Comparison of ENCODE assay signal across 28 cellular contexts in the genomic region with DNA sequence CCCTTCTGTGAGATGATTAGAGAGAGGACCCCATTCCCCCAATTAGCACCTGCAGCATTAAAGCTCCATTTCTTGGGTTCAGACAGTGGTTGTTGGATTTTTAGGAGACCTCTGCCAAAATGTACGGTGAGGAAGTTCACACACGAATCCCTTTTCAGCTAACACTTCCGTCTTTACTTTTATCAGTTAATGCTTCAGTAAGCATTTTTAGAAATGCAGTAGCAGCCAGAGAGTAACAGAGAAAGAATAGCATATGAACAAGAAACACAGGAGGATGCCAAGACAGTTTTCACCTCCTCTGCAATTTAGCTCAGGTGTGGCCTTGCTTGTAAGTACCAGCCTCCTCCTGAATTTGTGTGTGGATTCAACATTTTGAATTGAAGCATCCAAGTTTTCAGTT.
"Had no signal": no experiment of that assay in that cellular context is flagged by ENCODE, and none has a peak within 500 bp of the region (broad histone marks: within the 10 kb centered on the region; RNA-seq: fewer than 3 reads in every experiment).

No MANE protein-coding gene starts in this region.

- H2AFZ ChIP-seq: hepatocyte had no signal

- H3K4me2 ChIP-seq: hepatocyte had no signal

- DNase-seq: colonic mucosa; cortex of kidney; dermis blood vessel endothelial cell; dorsolateral prefrontal cortex; effector CD4-positive, alpha-beta T cell; effector CD8-positive, alpha-beta T cell; effector memory CD4-positive, alpha-beta T cell; effector memory CD8-positive, alpha-beta T cell; endodermal cell; erythroblast; esophagus squamous epithelium; foreskin fibroblast; foreskin keratinocyte; foreskin melanocyte; gastrocnemius medialis; glutamatergic neuron; head of caudate nucleus; heart left ventricle; heart right ventricle had no signal

- H3K4me1 ChIP-seq: colonic mucosa, esophagus muscularis mucosa, esophagus squamous epithelium, foreskin keratinocyte, gastrocnemius medialis, gastroesophageal sphincter, heart left ventricle, heart right ventricle had no signal

- H3K36me3 ChIP-seq: colonic mucosa, esophagus muscularis mucosa, esophagus squamous epithelium, gastrocnemius medialis, gastroesophageal sphincter, heart left ventricle, heart right ventricle had no signal

- H3K79me2 ChIP-seq: hepatocyte had no signal

- H3K27me3 ChIP-seq: colonic mucosa, dorsolateral prefrontal cortex, esophagus muscularis mucosa, esophagus squamous epithelium, foreskin keratinocyte, gastrocnemius medialis, gastroesophageal sphincter, heart left ventricle, heart right ventricle, hepatocyte had no signal

- H3K4me3 ChIP-seq: colonic mucosa, coronary artery, dorsolateral prefrontal cortex, esophagus muscularis mucosa, esophagus squamous epithelium, gastrocnemius medialis, gastroesophageal sphincter, heart left ventricle, heart right ventricle, hepatocyte had no signal

- H3K9me3 ChIP-seq: colonic mucosa, esophagus squamous epithelium, gastrocnemius medialis had no signal

- H3K27ac ChIP-seq: colonic mucosa, coronary artery, dorsolateral prefrontal cortex, epithelial cell of prostate, esophagus muscularis mucosa, esophagus squamous epithelium, foreskin keratinocyte, gastrocnemius medialis, gastroesophageal sphincter, heart left ventricle, heart right ventricle, hepatocyte had no signal

- FAIRE-seq: endometrium, endothelial cell of umbilical vein, frontal cortex had no signal

- ATAC-seq: effector memory CD8-positive, alpha-beta T cell; esophagus mucosa; foreskin keratinocyte; gastrocnemius medialis; gastroesophageal sphincter; heart left ventricle; heart right ventricle had no signal
